In the genomic region with DNA sequence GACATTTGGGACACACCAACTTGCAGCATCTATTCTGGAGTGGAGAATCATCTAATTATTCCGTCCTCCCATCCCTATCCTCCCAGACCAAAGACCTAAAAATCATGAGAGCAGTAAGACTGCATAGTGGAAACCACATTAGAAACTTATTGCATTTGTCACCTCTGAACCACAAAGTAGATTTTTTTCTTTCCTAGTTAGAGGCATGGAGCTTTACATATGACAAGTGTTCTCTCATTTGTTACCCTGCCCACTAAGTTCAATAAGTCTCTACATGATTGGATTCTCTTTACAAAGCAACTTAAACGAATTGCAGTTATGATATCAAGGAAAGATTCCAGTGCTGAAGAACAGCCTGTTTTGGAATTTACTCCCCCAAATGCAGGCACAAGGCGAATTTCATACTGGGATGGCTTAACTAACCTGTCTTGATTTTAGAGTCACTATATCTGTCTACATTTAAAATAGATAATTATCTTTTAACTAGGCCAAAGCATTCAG, we compare ENCODE assay signal across 17 cellular contexts. TPM values are rescaled to one million over a fixed set of nuclear protein-coding genes. Genes with fewer than 3 reads are reported as not detected.
A peak's percentile ranks its signal among the peaks of the same experiment; 100 is the strongest.
DNase-seq lines count a peak whose midpoint lies in the region; ATAC-seq lines count a peak whose summit lies in the region.
"Had no signal": no experiment of that assay in that cellular context is flagged by ENCODE, and none has a peak within 500 bp of the region (broad histone marks: within the 10 kb centered on the region; RNA-seq: fewer than 3 reads in every experiment).

No MANE protein-coding gene starts in this region.

- H3K4me3 Mint-ChIP-seq in activated naive CD4-positive, alpha-beta T cell treated with anti-CD3 and anti-CD28 coated beads for 36 hours: no peak overlapping the region
- H3K4me3 Mint-ChIP-seq in central memory CD8-positive, alpha-beta T cell: peak overlapping the region; percentile 60

- H3K36me3 Mint-ChIP-seq in activated naive CD4-positive, alpha-beta T cell treated with anti-CD3 and anti-CD28 coated beads, Interleukin-2, amount 50 U/mL, for 72 hours: no peaks in the 10 kb centered on the region
- no peaks in the 10 kb centered on the region for H3K36me3 Mint-ChIP-seq in activated naive CD4-positive, alpha-beta T cell treated with anti-CD3 and anti-CD28 coated beads for 36 hours (ENCODE audit: low read depth)
- H3K36me3 Mint-ChIP-seq in central memory CD8-positive, alpha-beta T cell (ENCODE audit: insufficient read depth): no peaks in the 10 kb centered on the region

- peaks cover 17% of the 10 kb centered on the region for H3K9me3 ChIP-seq in KOPT-K1 (ENCODE audit: insufficient read depth, low read length, poor library complexity, severe bottlenecking)
- H3K9me3 ChIP-seq: Peyer's patch had no signal

- H3K4me1 Mint-ChIP-seq in activated naive CD4-positive, alpha-beta T cell treated with anti-CD3 and anti-CD28 coated beads for 36 hours (ENCODE audit: low read depth): peaks cover 7% of the 10 kb centered on the region
- H3K4me1 Mint-ChIP-seq in central memory CD8-positive, alpha-beta T cell: peaks cover 56% of the 10 kb centered on the region

- H3K27me3 Mint-ChIP-seq in activated naive CD4-positive, alpha-beta T cell treated with anti-CD3 and anti-CD28 coated beads for 36 hours (ENCODE audit: low read depth): no peaks in the 10 kb centered on the region
- H3K27me3 Mint-ChIP-seq in central memory CD8-positive, alpha-beta T cell: no peaks in the 10 kb centered on the region

- H3K9me3 Mint-ChIP-seq in activated naive CD4-positive, alpha-beta T cell treated with anti-CD3 and anti-CD28 coated beads, Interleukin-2, amount 50 U/mL, for 72 hours: no peaks in the 10 kb centered on the region
- H3K9me3 Mint-ChIP-seq in activated naive CD4-positive, alpha-beta T cell treated with anti-CD3 and anti-CD28 coated beads for 36 hours: no peaks in the 10 kb centered on the region
- no peaks in the 10 kb centered on the region for H3K9me3 Mint-ChIP-seq in central memory CD8-positive, alpha-beta T cell

- peak overlapping the region in 1 of 2 donors; percentile 22 for H3K27ac Mint-ChIP-seq in activated naive CD4-positive, alpha-beta T cell treated with anti-CD3 and anti-CD28 coated beads, Interleukin-2, amount 50 U/mL, for 72 hours
- H3K27ac Mint-ChIP-seq in activated naive CD4-positive, alpha-beta T cell treated with anti-CD3 and anti-CD28 coated beads for 36 hours: no peak overlapping the region
- peak overlapping the region; percentile 48 for H3K27ac Mint-ChIP-seq in central memory CD8-positive, alpha-beta T cell (ENCODE audit: low read depth)

- peak overlapping the region; percentile 26 for H3K27ac ChIP-seq in KOPT-K1 (ENCODE audit: low read depth, low read length, poor library complexity, severe bottlenecking)
- H3K27ac ChIP-seq: Peyer's patch had no signal

- no peaks in the 10 kb centered on the region for H3K36me3 ChIP-seq in KOPT-K1 (ENCODE audit: insufficient read depth, low read length)
- H3K36me3 ChIP-seq: Peyer's patch had no signal

- CTCF ChIA-PET in activated naive CD4-positive, alpha-beta T cell treated with anti-CD3 and anti-CD28 coated beads for 36 hours (lab: Charles Lee): no interaction called here

- peak; percentile 28 to 58 for ATAC-seq in activated naive CD4-positive, alpha-beta T cell treated with anti-CD3 and anti-CD28 coated beads, Interleukin-2, amount 50 U/mL, for 72 hours
- ATAC-seq in central memory CD8-positive, alpha-beta T cell (replicated peaks; ENCODE audit: extremely low read depth, poor library complexity, severe bottlenecking): peak; percentile 84
- peak; percentile 61 for ATAC-seq in stimulated activated naive CD8-positive, alpha-beta T cell treated with anti-CD3 and anti-CD28 coated beads, Interleukin-15, Interleukin-2, amounts not matched to agents 100 U/mL and 50 U/mL, for 24 hours
- no peak for ATAC-seq in HG03135 (IDR thresholded peaks at IDR 0.05; ENCODE audit: unreplicated experiment)

- no peak for DNase-seq in activated naive CD4-positive, alpha-beta T cell treated with anti-CD3 and anti-CD28 coated beads, Interleukin-2, amount 50 U/mL, for 72 hours (ENCODE audit: low spot score in 2 of 2)
- DNase-seq in activated naive CD4-positive, alpha-beta T cell treated with anti-CD3 and anti-CD28 coated beads for 36 hours: no peak
- no peak for DNase-seq in central memory CD8-positive, alpha-beta T cell (ENCODE audit: low spot score in 2 of 2)
- no peak for DNase-seq in stimulated activated naive CD8-positive, alpha-beta T cell treated with anti-CD3 and anti-CD28 coated beads, Interleukin-15, Interleukin-2, amounts not matched to agents 100 U/mL and 50 U/mL, for 24 hours
- DNase-seq in hippocampal formation (lab: John Stamatoyannopoulos, UW) (no peak), NAMALWA (ENCODE audit: low spot score) (no peak)
- DNase-seq: ACHN, DMS 273 treated with DMSO at 0.1 percent for 48 hours, EL, IMR-90, NCI-H1417 treated with DMSO at 0.1 percent for 48 hours, NCI-H2029, NCI-H510A treated with DMSO at 0.1 percent for 48 hours, Peyer's patch, SHP77 had no signal

- intact Hi-C loops in activated naive CD4-positive, alpha-beta T cell treated with anti-CD3 and anti-CD28 coated beads for 36 hours (cut with micrococcal nuclease): loop anchor here (10.0 kb wide), 1 partner anchor 162 kb away; no protein-coding TSS in a partner anchor

RNA-seq across cellular contexts. Expression of a gene that starts 26.4 kb away (rescaled TPM):
- 10 to 100 TPM; 37.1 to 45.0 TPM for total RNA-seq in activated naive CD4-positive, alpha-beta T cell treated with anti-CD3 and anti-CD28 coated beads, Interleukin-2, amount 50 U/mL, for 72 hours
- total RNA-seq in activated naive CD4-positive, alpha-beta T cell treated with anti-CD3 and anti-CD28 coated beads for 36 hours: 10 to 100 TPM; 22.3 to 25.4 TPM

RNA-seq across cellular contexts. Expression of a gene that starts 42.3 kb away (rescaled TPM):
- 10 to 100 TPM; 17.3 to 41.0 TPM for total RNA-seq in activated naive CD4-positive, alpha-beta T cell treated with anti-CD3 and anti-CD28 coated beads, Interleukin-2, amount 50 U/mL, for 72 hours
- total RNA-seq in activated naive CD4-positive, alpha-beta T cell treated with anti-CD3 and anti-CD28 coated beads for 36 hours: 10 to 100 TPM; 13.3 to 15.3 TPM
